ENCODE assay signal across 8 cellular contexts in the genomic region with DNA sequence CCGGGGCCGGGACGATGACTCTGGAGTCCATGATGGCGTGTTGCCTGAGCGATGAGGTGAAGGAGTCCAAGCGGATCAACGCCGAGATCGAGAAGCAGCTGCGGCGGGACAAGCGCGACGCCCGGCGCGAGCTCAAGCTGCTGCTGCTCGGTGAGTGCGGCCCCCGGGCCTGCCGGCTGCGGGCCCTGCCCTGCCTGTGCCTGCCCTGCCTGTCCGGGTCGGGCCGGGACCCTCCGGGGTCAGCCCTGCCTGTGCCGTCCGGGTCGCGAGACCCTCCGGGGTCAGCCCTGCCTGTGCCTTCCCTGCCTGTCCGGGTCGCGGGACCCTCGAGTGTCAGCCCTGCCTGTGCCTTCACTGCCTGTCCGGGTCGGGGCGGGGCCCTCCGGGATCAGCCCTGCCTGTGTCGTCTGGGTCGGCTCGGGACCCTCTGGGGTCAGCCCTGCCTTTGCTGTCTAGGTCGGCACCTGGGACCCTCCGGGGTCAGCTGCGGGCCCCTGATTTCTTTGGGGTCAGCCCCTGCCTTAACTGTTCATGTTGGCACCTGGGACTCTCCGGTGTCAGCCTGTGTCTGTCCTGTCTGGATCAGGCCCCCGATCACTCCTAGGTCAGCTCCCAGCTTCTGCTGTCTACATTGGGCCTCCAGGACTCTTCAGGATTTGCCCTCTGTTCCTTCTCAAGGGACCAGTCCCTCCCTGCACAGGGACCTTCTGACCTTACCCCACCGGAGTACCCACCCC. TPM values are rescaled to one million over a fixed set of nuclear protein-coding genes. Genes with fewer than 3 reads are reported as not detected.
DNase-seq lines count a peak whose midpoint lies in the region; ATAC-seq and TF ChIP-seq lines count a peak whose summit lies in the region.

No MANE protein-coding gene starts in this region.

- H3K9me3 ChIP-seq in HAP-1 (no peaks in the 10 kb centered on the region), SJCRH30 (replicated peaks) (no peaks in the 10 kb centered on the region), mucosa of rectum (ENCODE audit: control insufficient read depth in 2 of 2, low read length in 2 of 2) (no peaks in the 10 kb centered on the region), uterus (no peaks in the 10 kb centered on the region)

- CTCF ChIA-PET in BJ (lab: Yijun Ruan, JAX), result interaction anchor here (0.6 to 6.4 kb wide), 4 partner anchors 10 to 58 kb away, joined by 3 to 55 read pairs (median 5); no protein-coding TSS in a partner anchor

- H3K27me3 Mint-ChIP-seq in chondrocyte (ENCODE audit: low read depth), result no peaks in the 10 kb centered on the region

- H3K9me3 Mint-ChIP-seq in chondrocyte (ENCODE audit: low read depth), result no peaks in the 10 kb centered on the region

- peak overlapping the region; percentile 83 for H3K4me3 Mint-ChIP-seq in chondrocyte (ENCODE audit: unreplicated experiment)

- H3K27me3 ChIP-seq in BJ (ENCODE audit: control insufficient read depth, insufficient read depth, low read length), result no peaks in the 10 kb centered on the region
- H3K27me3 ChIP-seq in HAP-1 (ENCODE audit: low read depth), result no peaks in the 10 kb centered on the region
- H3K27me3 ChIP-seq in SJCRH30, result 0 out of 2 replicates have a peak, but pooled peaks cover 3% of the 10 kb centered on the region
- H3K27me3 ChIP-seq in mucosa of rectum (ENCODE audit: control insufficient read depth in 2 of 2, insufficient read depth in 2 of 2, low read length in 2 of 2), result no peaks in the 10 kb centered on the region
- no peaks in the 10 kb centered on the region for H3K27me3 ChIP-seq in uterus

- peak overlapping the region; percentile 95 to 99 for H3K9ac ChIP-seq in mucosa of rectum (ENCODE audit: low read depth in 1 of 2, low read length in 2 of 2)

- in situ Hi-C loops in HAP-1 (cut with MboI; ENCODE audit: low sequenced_read_pairs), result no loop called here

- TF ChIP-seq POLR2A in uterus (IDR thresholded peaks at IDR 0.05), result no peak

- ATAC-seq in left lobe of liver, result no peak

- DNase-seq in BJ (ENCODE audit: low read depth), result no peak
- DNase-seq in HAP-1 (ENCODE audit: low spot score in 2 of 2), result peak in 1 of 2 experiments; percentile 32
- DNase-seq in SJCRH30, result peak; percentile 41 to 48
- peak; percentile 90 for DNase-seq in chondrocyte (ENCODE audit: low spot score)
- DNase-seq in uterus, result no peak
- DNase-seq in left lobe of liver (ENCODE audit: low spot score), result no peak
- DNase-seq in NCI-H2196 treated with DMSO at 0.1 percent for 48 hours (lab: John Stamatoyannopoulos, UW; ENCODE audit: unreplicated experiment), result no peak

- H3K27ac Mint-ChIP-seq in chondrocyte (ENCODE audit: unreplicated experiment), result peak overlapping the region; percentile 68

- H3K27ac ChIP-seq in SJCRH30 (no peak overlapping the region), mucosa of rectum (ENCODE audit: low read depth in 2 of 2, low read length in 2 of 2) (peak overlapping the region; percentile 86 to 89), uterus (peak overlapping the region; percentile 54 to 57)

- H3K4me1 ChIP-seq in HAP-1, result peaks cover 4% of the 10 kb centered on the region
- H3K4me1 ChIP-seq in SJCRH30, result peaks cover 4% of the 10 kb centered on the region; the same call in 1 of the 2 replicates
- H3K4me1 ChIP-seq in mucosa of rectum (ENCODE audit: control insufficient read depth in 2 of 2, insufficient read depth in 2 of 2, low read length in 2 of 2), result peaks cover 46% of the 10 kb centered on the region in 2 donors
- H3K4me1 ChIP-seq in uterus, result peaks cover 0 to 30% of the 10 kb centered on the region in 2 donors

- POLR2A ChIA-PET in BJ (lab: Charles Lee), result no interaction called here

- H3K4me3 ChIP-seq in BJ (ENCODE audit: low read depth, low read length) (peak overlapping the region; percentile 80), HAP-1 (peak overlapping the region; percentile 56), SJCRH30 (peak overlapping the region; percentile 91), mucosa of rectum (ENCODE audit: low read length in 2 of 2) (peak overlapping the region; percentile 82 to 89), uterus (peak overlapping the region; percentile 74 to 95)

- TF ChIP-seq CTCF in BJ (IDR thresholded peaks at IDR 0.05; ENCODE audit: insufficient read depth, low read depth, low read length) (no peak), chondrocyte (IDR thresholded peaks at IDR 0.05) (no peak), uterus (IDR thresholded peaks at IDR 0.05) (no peak)

- intact Hi-C loops in uterus (cut with DNase I; ENCODE audit: low total_unique reads), result no loop called here

- no peaks in the 10 kb centered on the region for H3K36me3 Mint-ChIP-seq in chondrocyte (ENCODE audit: low read depth)

- H3K4me1 Mint-ChIP-seq in chondrocyte (ENCODE audit: low read depth), result peaks cover 39% of the 10 kb centered on the region

- H3K36me3 ChIP-seq in BJ (ENCODE audit: control insufficient read depth, insufficient read depth, low read length), result no peaks in the 10 kb centered on the region
- 0 out of 2 replicates have a peak, but pooled peaks cover 2% of the 10 kb centered on the region for H3K36me3 ChIP-seq in HAP-1 (replicated peaks)
- no peaks in the 10 kb centered on the region for H3K36me3 ChIP-seq in SJCRH30
- no peaks in the 10 kb centered on the region for H3K36me3 ChIP-seq in mucosa of rectum (ENCODE audit: control insufficient read depth in 2 of 2, insufficient read depth in 2 of 2, low read length in 2 of 2)
- H3K36me3 ChIP-seq in uterus, result no peaks in the 10 kb centered on the region

RNA-seq across cellular contexts. Expression of a gene that starts 0.6 kb away (rescaled TPM):
- polyA plus RNA-seq in BJ (2011; rRNA removed), result 8.0 and 15.6 TPM in 2 replicates
- polyA minus RNA-seq in BJ (2011; rRNA and poly(A)+ RNA removed), result 11.0 and 30.3 TPM in 2 replicates
- 35.8 and 40.1 TPM in 2 replicates for total RNA-seq in SJCRH30 (2014; rRNA removed; shearing (Covaris generic))
- total RNA-seq in chondrocyte, result 62.1 to 68.9 TPM (median 68.1 TPM) in 3 replicates
- 10 to 100 TPM in 3 of 4 donors, 1 to 10 TPM in 1; 8.5 to 71.8 (median 27.7) TPM for total RNA-seq in uterus
- 22.8 TPM for total RNA-seq in left lobe of liver

RNA-seq across cellular contexts. Expression of a gene that starts 32.5 kb away (rescaled TPM):
- 365 and 579 TPM in 2 replicates for polyA plus RNA-seq in BJ (2011; rRNA removed)
- 270 and 438 TPM in 2 replicates for polyA minus RNA-seq in BJ (2011; rRNA and poly(A)+ RNA removed)
- 313 and 320 TPM in 2 replicates for total RNA-seq in SJCRH30 (2014; rRNA removed; shearing (Covaris generic))
- total RNA-seq in chondrocyte (223 to 306 TPM (median 303 TPM) in 3 replicates), uterus (100 to 1,000 TPM in 3 of 4 donors, 10 to 100 TPM in 1; 86.1 to 644 (median 429) TPM), left lobe of liver (153 TPM)

RNA-seq across cellular contexts. Expression of a gene that starts 41.0 kb away (rescaled TPM):
- 0.06 TPM in 1 of 2 replicates, not detected in the other for polyA plus RNA-seq in BJ (2011; rRNA removed)
- 0.24 TPM in 1 of 2 replicates, not detected in the other for polyA minus RNA-seq in BJ (2011; rRNA and poly(A)+ RNA removed)
- total RNA-seq in SJCRH30 (2014; rRNA removed; shearing (Covaris generic)), result 0.13 and 0.59 TPM in 2 replicates
- total RNA-seq in chondrocyte (not detected in 3 replicates), uterus (1 to 10 TPM; 1.2 to 7.2 (median 2.9) TPM), left lobe of liver (1.0 TPM)

Comparison
In these comparisons a context has a peak if more than half of its experiments do, and no peak if none do; other contexts are left out.
1. DNase-seq: peak in SJCRH30 (2 of 2) and chondrocyte (single experiment); none in BJ (single experiment), uterus (0 of 2), left lobe of liver (single experiment) and NCI-H2196 treated with DMSO at 0.1 percent for 48 hours (single experiment).
2. Peak in every context shown above with its lines, with median percentiles within 50 percentile points of each other: H3K4me3 ChIP-seq.